In the genomic region with DNA sequence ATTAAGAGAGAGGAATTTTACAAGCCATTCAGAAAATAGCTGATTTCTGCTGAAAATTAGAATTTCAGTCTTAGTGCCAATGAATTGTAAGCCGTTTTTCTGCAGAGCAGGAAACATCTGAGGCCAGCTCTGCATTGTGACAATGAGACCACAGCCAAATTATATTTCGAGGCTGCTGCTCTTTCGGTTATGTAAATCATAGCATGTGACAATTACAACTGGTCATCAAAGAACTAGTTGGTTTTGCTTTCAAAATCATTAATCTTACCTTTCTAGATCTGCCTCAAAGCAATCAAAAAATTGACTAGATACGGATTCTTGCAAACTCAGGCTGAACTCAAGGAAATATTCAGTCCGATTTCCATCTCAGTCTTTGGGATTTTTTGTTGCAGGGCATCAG, we compare ENCODE assay signal across 1 cellular context.
TF ChIP-seq lines count a peak whose summit lies in the region.

No MANE protein-coding gene starts in this region.

TF ChIP-seq in GM12878, 131 proteins besides CTCF, POLR2A, EP300 and RAD21 (continued from another document):
- TF ChIP-seq, protein P1, sequence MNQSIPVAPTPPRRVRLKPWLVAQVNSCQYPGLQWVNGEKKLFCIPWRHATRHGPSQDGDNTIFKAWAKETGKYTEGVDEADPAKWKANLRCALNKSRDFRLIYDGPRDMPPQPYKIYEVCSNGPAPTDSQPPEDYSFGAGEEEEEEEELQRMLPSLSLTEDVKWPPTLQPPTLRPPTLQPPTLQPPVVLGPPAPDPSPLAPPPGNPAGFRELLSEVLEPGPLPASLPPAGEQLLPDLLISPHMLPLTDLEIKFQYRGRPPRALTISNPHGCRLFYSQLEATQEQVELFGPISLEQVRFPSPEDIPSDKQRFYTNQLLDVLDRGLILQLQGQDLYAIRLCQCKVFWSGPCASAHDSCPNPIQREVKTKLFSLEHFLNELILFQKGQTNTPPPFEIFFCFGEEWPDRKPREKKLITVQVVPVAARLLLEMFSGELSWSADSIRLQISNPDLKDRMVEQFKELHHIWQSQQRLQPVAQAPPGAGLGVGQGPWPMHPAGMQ (IDR thresholded peaks at IDR 0.05; ENCODE audit: borderline replicate concordance), result no peak
- TF ChIP-seq RAD51 (IDR thresholded peaks at IDR 0.05), result peak; percentile 76
- TF ChIP-seq NBN (IDR thresholded peaks at IDR 0.05), result 0 out of 2 replicates have a peak, but pooled peaks have one; percentile 35
- TF ChIP-seq POU2F2 (IDR thresholded peaks at IDR 0.05; ENCODE audit: borderline replicate concordance, low read depth, low read length), result peak; percentile 92; the same call in 2 of the 3 replicates
- no peak for TF ChIP-seq SIX5 (IDR thresholded peaks at IDR 0.05; ENCODE audit: low read depth, low read length, severe bottlenecking)
- no peak for TF ChIP-seq TAF1 (IDR thresholded peaks at IDR 0.05; ENCODE audit: borderline replicate concordance, low read depth, low read length)
- TF ChIP-seq PAX5 (IDR thresholded peaks at IDR 0.05; ENCODE audit: borderline replicate concordance, low read depth, low read length), result no peak
- TF ChIP-seq, protein P2, sequence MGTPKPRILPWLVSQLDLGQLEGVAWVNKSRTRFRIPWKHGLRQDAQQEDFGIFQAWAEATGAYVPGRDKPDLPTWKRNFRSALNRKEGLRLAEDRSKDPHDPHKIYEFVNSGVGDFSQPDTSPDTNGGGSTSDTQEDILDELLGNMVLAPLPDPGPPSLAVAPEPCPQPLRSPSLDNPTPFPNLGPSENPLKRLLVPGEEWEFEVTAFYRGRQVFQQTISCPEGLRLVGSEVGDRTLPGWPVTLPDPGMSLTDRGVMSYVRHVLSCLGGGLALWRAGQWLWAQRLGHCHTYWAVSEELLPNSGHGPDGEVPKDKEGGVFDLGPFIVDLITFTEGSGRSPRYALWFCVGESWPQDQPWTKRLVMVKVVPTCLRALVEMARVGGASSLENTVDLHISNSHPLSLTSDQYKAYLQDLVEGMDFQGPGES (IDR thresholded peaks at IDR 0.05), result no peak
- peak; percentile 43 for TF ChIP-seq SP1 (IDR thresholded peaks at IDR 0.05; ENCODE audit: low read depth, low read length)
- TF ChIP-seq SMAD5 (IDR thresholded peaks at IDR 0.05; ENCODE audit: low read depth), result no peak
- TF ChIP-seq, protein P3, sequence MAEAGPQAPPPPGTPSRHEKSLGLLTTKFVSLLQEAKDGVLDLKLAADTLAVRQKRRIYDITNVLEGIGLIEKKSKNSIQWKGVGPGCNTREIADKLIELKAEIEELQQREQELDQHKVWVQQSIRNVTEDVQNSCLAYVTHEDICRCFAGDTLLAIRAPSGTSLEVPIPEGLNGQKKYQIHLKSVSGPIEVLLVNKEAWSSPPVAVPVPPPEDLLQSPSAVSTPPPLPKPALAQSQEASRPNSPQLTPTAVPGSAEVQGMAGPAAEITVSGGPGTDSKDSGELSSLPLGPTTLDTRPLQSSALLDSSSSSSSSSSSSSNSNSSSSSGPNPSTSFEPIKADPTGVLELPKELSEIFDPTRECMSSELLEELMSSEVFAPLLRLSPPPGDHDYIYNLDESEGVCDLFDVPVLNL (IDR thresholded peaks at IDR 0.05; ENCODE audit: low read depth, low read length), result no peak
- TF ChIP-seq, protein P4, sequence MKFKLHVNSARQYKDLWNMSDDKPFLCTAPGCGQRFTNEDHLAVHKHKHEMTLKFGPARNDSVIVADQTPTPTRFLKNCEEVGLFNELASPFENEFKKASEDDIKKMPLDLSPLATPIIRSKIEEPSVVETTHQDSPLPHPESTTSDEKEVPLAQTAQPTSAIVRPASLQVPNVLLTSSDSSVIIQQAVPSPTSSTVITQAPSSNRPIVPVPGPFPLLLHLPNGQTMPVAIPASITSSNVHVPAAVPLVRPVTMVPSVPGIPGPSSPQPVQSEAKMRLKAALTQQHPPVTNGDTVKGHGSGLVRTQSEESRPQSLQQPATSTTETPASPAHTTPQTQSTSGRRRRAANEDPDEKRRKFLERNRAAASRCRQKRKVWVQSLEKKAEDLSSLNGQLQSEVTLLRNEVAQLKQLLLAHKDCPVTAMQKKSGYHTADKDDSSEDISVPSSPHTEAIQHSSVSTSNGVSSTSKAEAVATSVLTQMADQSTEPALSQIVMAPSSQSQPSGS (IDR thresholded peaks at IDR 0.05; ENCODE audit: low read length), result no peak
- peak; percentile 78 for TF ChIP-seq MTA2 (IDR thresholded peaks at IDR 0.05; ENCODE audit: low read depth)
- TF ChIP-seq GABPA (IDR thresholded peaks at IDR 0.05; ENCODE audit: low read depth), result no peak
